Comparison of ENCODE assay signal across 32 cellular contexts in genomic region chr3:194225988-194226663, GRCh38.
A peak's percentile ranks its signal among the peaks of the same experiment; 100 is the strongest.
DNase-seq lines count a peak whose midpoint lies in the region; ATAC-seq and TF ChIP-seq lines count a peak whose summit lies in the region.
"Had no signal": no experiment of that assay in that cellular context is flagged by ENCODE, and none has a peak within 500 bp of the region (broad histone marks: within the 10 kb centered on the region; RNA-seq: fewer than 3 reads in every experiment).

No MANE protein-coding gene starts in this region.

- no peak overlapping the region for H3K4me2 ChIP-seq in SK-N-SH

- no peaks in the 10 kb centered on the region for H3K9me2 ChIP-seq in SK-N-SH

- H4K20me1 ChIP-seq in SK-N-SH (ENCODE audit: insufficient read depth) = no peaks in the 10 kb centered on the region

- H3K36me3 ChIP-seq in SK-N-SH (replicated peaks in 1 of 2; ENCODE audit: control insufficient read depth in 1 of 2, insufficient read depth in 2 of 2, low read length in 1 of 2) (no peaks in the 10 kb centered on the region), aorta (ENCODE audit: control insufficient read depth in 1 of 2, insufficient read depth in 2 of 2, low read length in 1 of 2) (no peaks in the 10 kb centered on the region)
- H3K36me3 ChIP-seq: colonic mucosa, gastroesophageal sphincter, HAP-1, left ventricle myocardium inferior, MG63, stomach, tibial artery had no signal

- ATAC-seq in SK-N-SH treated with all-trans-retinoic acid at 6 μM for 48 hours (peak; percentile 75), aorta (ENCODE audit: low FRiP score) (peak; percentile 11), GM19035 (IDR thresholded peaks at IDR 0.05; ENCODE audit: unreplicated experiment) (no peak)
- ATAC-seq: activated CD4-positive, CD25-positive, alpha-beta regulatory T cell treated with anti-CD3 and anti-CD28 coated beads, Interleukin-2, amount 50 U/mL, for 24 hours; gastroesophageal sphincter had no signal

- CTCF ChIA-PET in SK-N-SH (lab: Yijun Ruan, JAX) = interaction anchor here (1.0 to 2.0 kb wide), 3 partner anchors 8 to 255 kb away, joined by 3 to 7 read pairs (median 5); no protein-coding TSS in a partner anchor

- no peaks in the 10 kb centered on the region for H3F3A ChIP-seq in SK-N-SH (replicated peaks; ENCODE audit: insufficient read depth)

- H3K9ac ChIP-seq in SK-N-SH = no peak overlapping the region

- TF ChIP-seq RAD21 in SK-N-SH (IDR thresholded peaks at IDR 0.05; ENCODE audit: low read length) = no peak

- 78% methylated on average over 11 of the region's 13 CpGs for WGBS in SK-N-SH (ENCODE audit: low lambda C conversion rate)
- WGBS in aorta, 2 donors = 76 to 77% methylated on average over 13 of the region's 13 CpGs

- H3K27me3 ChIP-seq in SK-N-SH (ENCODE audit: insufficient read depth) = no peaks in the 10 kb centered on the region
- H3K27me3 ChIP-seq in aorta (ENCODE audit: control insufficient read depth in 1 of 2, insufficient read depth in 2 of 2, low read length in 1 of 2) = no peaks in the 10 kb centered on the region
- H3K27me3 ChIP-seq: colonic mucosa, gastroesophageal sphincter, MG63 had no signal

- H3K4me1 ChIP-seq in SK-N-SH (ENCODE audit: control insufficient read depth in 1 of 2, insufficient read depth in 2 of 2, low read depth in 1 of 2, low read length in 1 of 2) = peaks cover 0 to 33% of the 10 kb centered on the region in 2 experiments; a peak in 1 of 4 replicates
- H3K4me1 ChIP-seq in aorta (ENCODE audit: control insufficient read depth in 1 of 2, insufficient read depth in 2 of 2, low read length in 2 of 2) = no peaks in the 10 kb centered on the region
- H3K4me1 ChIP-seq: colonic mucosa, HAP-1, tibial artery had no signal

- intact Hi-C loops in aorta (cut with DNase I) = no loop called here

- no peak overlapping the region for H3K4me3 ChIP-seq in SK-N-SH (ENCODE audit: low read depth in 2 of 2, low read length in 1 of 2)
- H3K4me3 ChIP-seq in aorta (ENCODE audit: low read length in 2 of 2) = no peak overlapping the region
- H3K4me3 ChIP-seq: colonic mucosa, gastroesophageal sphincter, HAP-1, left ventricle myocardium inferior, MG63, skin epidermis, stomach, tibial artery had no signal

- no peak overlapping the region for H3K27ac ChIP-seq in SK-N-SH (ENCODE audit: low read depth in 2 of 2, low read length in 1 of 2)
- H3K27ac ChIP-seq in aorta (ENCODE audit: low read depth in 1 of 2, low read length in 2 of 2) = no peak overlapping the region
- H3K27ac ChIP-seq: colonic mucosa, gastroesophageal sphincter, left ventricle myocardium inferior, skin epidermis, stomach, tibial artery had no signal

- POLR2A ChIA-PET in SK-N-SH (lab: Yijun Ruan, JAX) = no interaction called here

- DNase-seq in SK-N-SH = no peak
- peak; percentile 64 for DNase-seq in astrocyte of the hippocampus (ENCODE audit: low read depth, low spot score)
- peak; percentile 26 for DNase-seq in globus pallidus (ENCODE audit: low spot score)
- DNase-seq in aorta = no peak
- no peak for DNase-seq in stimulated activated CD4-positive, alpha-beta T cell treated with anti-CD3 and anti-CD28 coated beads, Interleukin-4, amount 100 ng/mL, for 1 hour
- no peak for DNase-seq in NCI-H1092 treated with DMSO at 0.1 percent for 48 hours (lab: John Stamatoyannopoulos, UW)
- DNase-seq: activated CD4-positive, alpha-beta T cell treated with anti-CD3 and anti-CD28 coated beads, Interleukin-2, amount 50 U/mL, for 48 hours; activated CD8-positive, alpha-beta memory T cell treated with anti-CD3 and anti-CD28 coated beads, Interleukin-2, amount 50 U/mL, for 4 hours; activated naive CD4-positive, alpha-beta T cell treated with anti-CD3 and anti-CD28 coated beads, Interleukin-2, amount 10 ng/mL, durations not matched to agents 7 days and 5 days; amniotic stem cell; CD8-positive, alpha-beta memory T cell; colonic mucosa; DMS153; effector memory CD4-positive, alpha-beta T cell; GDM1; KBM-7; left ventricle myocardium inferior; mesendoderm; MG63; NCI-H1436; NCI-H2081 treated with DMSO at 0.1 percent for 48 hours; NCI-H510A; stimulated activated CD8-positive, alpha-beta memory T cell treated with anti-CD3 and anti-CD28 coated beads, Interleukin-4, amount 100 ng/mL, for 48 hours; stomach; T-helper 1 cell; tibial artery had no signal

- H3K9me3 ChIP-seq in SK-N-SH (no peaks in the 10 kb centered on the region), aorta (ENCODE audit: control insufficient read depth, low read length) (no peaks in the 10 kb centered on the region)
- H3K9me3 ChIP-seq: colonic mucosa, gastroesophageal sphincter, HAP-1, left ventricle myocardium inferior, stomach, tibial artery had no signal

- no peak for TF ChIP-seq EP300 in SK-N-SH (IDR thresholded peaks at IDR 0.05; ENCODE audit: borderline replicate concordance in 1 of 2, low read depth in 1 of 2, low read length in 1 of 2)

- H3K79me2 ChIP-seq in SK-N-SH (ENCODE audit: insufficient read depth) = no peaks in the 10 kb centered on the region

- no peak for TF ChIP-seq CTCF in SK-N-SH (IDR thresholded peaks at IDR 0.05)

- no peak overlapping the region for H2AFZ ChIP-seq in SK-N-SH (ENCODE audit: low read depth)

TF ChIP-seq in SK-N-SH treated with all-trans-retinoic acid at 6 μM for 48 hours, 23 proteins besides CTCF, POLR2A, EP300 and RAD21 (continues in another document):
- no peak for TF ChIP-seq TOX (CRISPR knock-in tag; IDR thresholded peaks at IDR 0.05; ENCODE audit: borderline replicate concordance)
- TF ChIP-seq POU6F1 (CRISPR knock-in tag; IDR thresholded peaks at IDR 0.05; ENCODE audit: borderline replicate concordance, low read depth) = no peak
- no peak for TF ChIP-seq CSRNP3 (CRISPR knock-in tag; IDR thresholded peaks at IDR 0.05)
- TF ChIP-seq ZC3H10 (CRISPR knock-in tag; IDR thresholded peaks at IDR 0.05) = no peak
- no peak for TF ChIP-seq PPARA (CRISPR knock-in tag; IDR thresholded peaks at IDR 0.05; ENCODE audit: borderline replicate concordance)
- no peak for TF ChIP-seq GLIS3 (CRISPR knock-in tag; IDR thresholded peaks at IDR 0.05)
- TF ChIP-seq ZFP30 (CRISPR knock-in tag; IDR thresholded peaks at IDR 0.05) = no peak

TF ChIP-seq in SK-N-SH, 30 proteins besides CTCF, POLR2A, EP300 and RAD21 (continues in another document):
- TF ChIP-seq YY1 (IDR thresholded peaks at IDR 0.05; ENCODE audit: low read depth) (no peak), POLR2AphosphoS5 (IDR thresholded peaks at IDR 0.05; ENCODE audit: low read depth, low read length) (no peak), GATA2 (CRISPR knock-in tag; IDR thresholded peaks at IDR 0.05) (no peak), FOSL2 (IDR thresholded peaks at IDR 0.05; ENCODE audit: borderline replicate concordance, low read depth) (no peak), FOXM1 (IDR thresholded peaks at IDR 0.05; ENCODE audit: low read depth) (no peak), MXI1 (IDR thresholded peaks at IDR 0.05; ENCODE audit: low read depth, low read length) (no peak), ZBTB33 (IDR thresholded peaks at IDR 0.05; ENCODE audit: borderline replicate concordance, low read depth) (no peak), RFX5 (IDR thresholded peaks at IDR 0.05; ENCODE audit: low read length) (no peak), SMC3 (IDR thresholded peaks at IDR 0.05; ENCODE audit: low read depth, low read length) (no peak), CHD2 (IDR thresholded peaks at IDR 0.05; ENCODE audit: low read length, partially characterized antibody) (no peak), REST (IDR thresholded peaks at IDR 0.05; ENCODE audit: low read depth, low read length) (no peak), MAX (IDR thresholded peaks at IDR 0.05; ENCODE audit: low read depth) (no peak)

Comparison
In these comparisons a context has a peak if more than half of its experiments do, and no peak if none do; other contexts are left out.
1. DNase-seq: peak in astrocyte of the hippocampus (single experiment) and globus pallidus (single experiment); none in SK-N-SH (single experiment), aorta (0 of 2), stimulated activated CD4-positive, alpha-beta T cell treated with anti-CD3 and anti-CD28 coated beads, Interleukin-4, amount 100 ng/mL, for 1 hour (single experiment) and NCI-H1092 treated with DMSO at 0.1 percent for 48 hours (single experiment).